In the genomic region with DNA sequence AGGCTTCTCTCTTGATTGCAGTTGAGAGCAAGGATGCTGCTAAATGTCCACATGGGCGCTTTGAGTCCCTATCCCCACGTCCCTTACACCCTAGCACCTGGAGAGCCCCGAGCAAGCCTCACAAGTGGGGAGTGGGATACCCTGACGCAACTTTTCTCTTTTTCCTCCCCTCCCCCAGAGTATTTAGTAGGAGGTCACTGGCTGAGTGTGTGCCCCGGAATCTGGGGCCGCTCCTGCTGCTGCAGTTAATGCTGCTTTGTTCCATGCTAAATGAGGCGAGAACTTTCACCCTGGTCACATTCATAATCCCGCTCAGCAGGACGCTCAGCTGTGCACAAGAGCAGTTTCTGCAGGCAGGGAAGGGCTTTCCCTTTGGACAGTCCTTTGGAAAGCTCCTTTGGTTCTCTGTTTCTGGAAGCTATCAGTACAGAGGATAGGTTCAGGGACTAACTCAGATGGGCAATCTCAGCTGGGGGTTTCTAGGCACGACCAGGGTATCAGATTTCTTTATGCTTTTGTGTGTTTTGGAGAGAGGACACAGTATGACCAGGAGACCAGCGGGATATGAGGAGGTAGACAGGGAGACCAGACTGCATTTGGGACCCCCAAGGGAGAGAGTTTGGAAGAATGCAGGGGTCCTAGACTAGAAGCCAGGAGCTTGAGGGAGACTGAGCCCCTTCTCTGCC, we compare ENCODE assay signal across 15 cellular contexts.
A peak's percentile ranks its signal among the peaks of the same experiment; 100 is the strongest.
DNase-seq lines count a peak whose midpoint lies in the region; ATAC-seq and TF ChIP-seq lines count a peak whose summit lies in the region.
"Had no signal": no experiment of that assay in that cellular context is flagged by ENCODE, and none has a peak within 500 bp of the region (broad histone marks: within the 10 kb centered on the region; RNA-seq: fewer than 3 reads in every experiment).

No MANE protein-coding gene starts in this region.

- ATAC-seq in HG02798 (IDR thresholded peaks at IDR 0.05; ENCODE audit: poor library complexity, unreplicated experiment) = no peak

- TF ChIP-seq EP300 in neural cell (conservative IDR thresholded peaks at IDR 0.05; ENCODE audit: poor library complexity, severe bottlenecking) = no peak

- H3K9me3 Mint-ChIP-seq in CD14-positive monocyte (peaks cover 0 to 4% (median 2%) of the 10 kb centered on the region in 7 donors), type B pancreatic cell (peaks cover 6% of the 10 kb centered on the region)
- H3K9me3 Mint-ChIP-seq: activated naive CD4-positive, alpha-beta T cell treated with anti-CD3 and anti-CD28 coated beads, Interleukin-2, amount 10 ng/mL, durations not matched to agents 7 days and 5 days had no signal

- H3K27ac ChIP-seq in neural cell (ENCODE audit: low read length) (peak overlapping the region; percentile 84), ascending aorta (no peak overlapping the region)

- H3K36me3 Mint-ChIP-seq in CD14-positive monocyte (no peaks in the 10 kb centered on the region), type B pancreatic cell (no peaks in the 10 kb centered on the region)
- H3K36me3 Mint-ChIP-seq: activated naive CD4-positive, alpha-beta T cell treated with anti-CD3 and anti-CD28 coated beads, Interleukin-2, amount 10 ng/mL, durations not matched to agents 7 days and 5 days had no signal

- no peaks in the 10 kb centered on the region for H4K20me1 ChIP-seq in neural cell (ENCODE audit: insufficient read depth)

- H3K79me2 ChIP-seq in neural cell (replicated peaks; ENCODE audit: insufficient read depth, low read length) = peaks cover 44% of the 10 kb centered on the region

- intact Hi-C loops in CD14-positive monocyte (cut with micrococcal nuclease) (no loop called here), ascending aorta (cut with DNase I) (no loop called here)

- H3K4me3 Mint-ChIP-seq in CD14-positive monocyte (no peak overlapping the region), type B pancreatic cell (no peak overlapping the region)
- H3K4me3 Mint-ChIP-seq: activated CD4-positive, alpha-beta T cell treated with anti-CD3 and anti-CD28 coated beads, Interleukin-2, amount 10 ng/mL, durations not matched to agents 24 days and 14 days; activated naive CD4-positive, alpha-beta T cell treated with anti-CD3 and anti-CD28 coated beads, Interleukin-2, amount 10 ng/mL, durations not matched to agents 7 days and 5 days; B cell had no signal

- H3K27me3 ChIP-seq in neural cell (ENCODE audit: insufficient read depth, low read depth, low read length) (no peaks in the 10 kb centered on the region), ascending aorta (no peaks in the 10 kb centered on the region)

- H3K4me3 ChIP-seq in neural cell (ENCODE audit: low read length) = peak overlapping the region; percentile 52
- no peak overlapping the region for H3K4me3 ChIP-seq in ascending aorta

- H3K36me3 ChIP-seq in neural cell (ENCODE audit: insufficient read depth, low read length) (no peaks in the 10 kb centered on the region), ascending aorta (no peaks in the 10 kb centered on the region)

- H3K4me1 ChIP-seq in ascending aorta = no peaks in the 10 kb centered on the region

- H3K27ac Mint-ChIP-seq in CD14-positive monocyte (no peak overlapping the region), type B pancreatic cell (no peak overlapping the region)
- H3K27ac Mint-ChIP-seq: activated CD4-positive, alpha-beta T cell treated with anti-CD3 and anti-CD28 coated beads, Interleukin-2, amount 10 ng/mL, durations not matched to agents 24 days and 14 days; activated naive CD4-positive, alpha-beta T cell treated with anti-CD3 and anti-CD28 coated beads, Interleukin-2, amount 10 ng/mL, durations not matched to agents 7 days and 5 days; B cell had no signal

- peak; percentile 68 for DNase-seq in G401 (ENCODE audit: low spot score)
- DNase-seq in NCI-H2107 treated with DMSO at 0.1 percent for 48 hours (lab: John Stamatoyannopoulos, UW; ENCODE audit: unreplicated experiment) = peak; percentile 77
- peak; percentile 63 for DNase-seq in cerebellar cortex (ENCODE audit: low spot score)
- no peak for DNase-seq in CD14-positive monocyte (ENCODE audit: low spot score)
- no peak for DNase-seq in type B pancreatic cell (ENCODE audit: extremely low spot score, unreplicated experiment)
- DNase-seq in ascending aorta (ENCODE audit: low spot score in 2 of 2) = no peak
- DNase-seq: activated CD4-positive, alpha-beta T cell treated with anti-CD3 and anti-CD28 coated beads, Interleukin-2, amount 10 ng/mL, durations not matched to agents 24 days and 14 days; activated naive CD4-positive, alpha-beta T cell treated with anti-CD3 and anti-CD28 coated beads, Interleukin-2, amount 10 ng/mL, durations not matched to agents 7 days and 5 days; effector CD4-positive, alpha-beta T cell; NCI-H1048; SHP77 treated with DMSO at 0.1 percent for 48 hours; stimulated activated CD4-positive, alpha-beta T cell treated with anti-CD3 and anti-CD28 coated beads, Interleukin-12 subunit alpha, Interleukin-12 subunit beta, amount 100 ng/mL, for 4 hours had no signal

- H2AFZ ChIP-seq in neural cell (ENCODE audit: low read depth, low read length) = peak overlapping the region; percentile 11

- H3K27me3 Mint-ChIP-seq in CD14-positive monocyte (ENCODE audit: low read depth in 3 of 3) = peaks cover 6 to 9% (median 6%) of the 10 kb centered on the region in 3 donors
- H3K27me3 Mint-ChIP-seq in type B pancreatic cell = no peaks in the 10 kb centered on the region

- TF ChIP-seq CTCF in neural cell (IDR thresholded peaks at IDR 0.05; ENCODE audit: poor library complexity, severe bottlenecking) (no peak), CD14-positive monocyte (IDR thresholded peaks at IDR 0.05) (no peak), type B pancreatic cell (conservative IDR thresholded peaks at IDR 0.05) (no peak), ascending aorta (IDR thresholded peaks at IDR 0.05) (no peak)

- peak overlapping the region; percentile 42 for H3K4me2 ChIP-seq in neural cell (ENCODE audit: low read length)

- peak overlapping the region; percentile 58 for H3K9ac ChIP-seq in neural cell (ENCODE audit: low read length)

- H3F3A ChIP-seq in neural cell (ENCODE audit: insufficient read depth, low read length, poor library complexity, severe bottlenecking) = peaks cover 6% of the 10 kb centered on the region

- H3K9me2 ChIP-seq in neural cell (ENCODE audit: insufficient read depth, low read length) = no peaks in the 10 kb centered on the region

- TF ChIP-seq RAD21 in neural cell (conservative IDR thresholded peaks at IDR 0.05) = no peak

- H3K9me3 ChIP-seq in neural cell (ENCODE audit: low read length) = no peaks in the 10 kb centered on the region
- H3K9me3 ChIP-seq in ascending aorta = no peaks in the 10 kb centered on the region

- in situ Hi-C loops in G401 (cut with HindIII; ENCODE audit: low sequenced_read_pairs) = no loop called here

- H3K4me1 Mint-ChIP-seq in CD14-positive monocyte (peaks cover 6% of the 10 kb centered on the region), type B pancreatic cell (ENCODE audit: unreplicated experiment) (peaks cover 22% of the 10 kb centered on the region)
- H3K4me1 Mint-ChIP-seq: activated CD4-positive, alpha-beta T cell treated with anti-CD3 and anti-CD28 coated beads, Interleukin-2, amount 10 ng/mL, durations not matched to agents 24 days and 14 days; activated naive CD4-positive, alpha-beta T cell treated with anti-CD3 and anti-CD28 coated beads, Interleukin-2, amount 10 ng/mL, durations not matched to agents 7 days and 5 days; B cell had no signal

TF ChIP-seq in neural cell, 6 proteins besides CTCF, POLR2A, EP300 and RAD21:
- TF ChIP-seq SMC3 (conservative IDR thresholded peaks at IDR 0.05; ENCODE audit: poor library complexity) (no peak), MXI1 (conservative IDR thresholded peaks at IDR 0.05; ENCODE audit: poor library complexity, severe bottlenecking) (no peak), TAF1 (IDR thresholded peaks at IDR 0.05; ENCODE audit: low read depth) (no peak), REST (IDR thresholded peaks at IDR 0.05; ENCODE audit: borderline replicate concordance) (no peak), POLR2AphosphoS5 (IDR thresholded peaks at IDR 0.05) (no peak), EZH2 (IDR thresholded peaks at IDR 0.05; ENCODE audit: borderline replicate concordance, insufficient read depth, low read length, poor library complexity, severe bottlenecking) (no peak)
TF ChIP-seq in neural cell: peak in this region for 0.

Comparison
In these comparisons a context has a peak if more than half of its experiments do, and no peak if none do; other contexts are left out.
1. DNase-seq: peak in G401 (single experiment), NCI-H2107 treated with DMSO at 0.1 percent for 48 hours (single experiment) and cerebellar cortex (single experiment); none in CD14-positive monocyte (single experiment), type B pancreatic cell (single experiment) and ascending aorta (0 of 2).